Comparison of ENCODE assay signal across 9 cellular contexts in genomic region chr20:41140226-41141133, GRCh38. TPM values are rescaled to one million over a fixed set of nuclear protein-coding genes. Genes with fewer than 3 reads are reported as not detected.
A peak's percentile ranks its signal among the peaks of the same experiment; 100 is the strongest.
DNase-seq lines count a peak whose midpoint lies in the region; ATAC-seq, FAIRE-seq and TF ChIP-seq lines count a peak whose summit lies in the region.
"Had no signal": no experiment of that assay in that cellular context is flagged by ENCODE, and none has a peak within 500 bp of the region (broad histone marks: within the 10 kb centered on the region; RNA-seq: fewer than 3 reads in every experiment).

No MANE protein-coding gene starts in this region.

- 56% methylated on average over 10 of the region's 10 CpGs for WGBS in right cardiac atrium
- WGBS in spleen, 5 donors: 71 to 82% (median 75%) methylated on average over 10 of the region's 10 CpGs

- H3K4me3 ChIP-seq in HUES6 (ENCODE audit: low read depth, low read length) (peak overlapping the region; percentile 93; the same call in 1 of the 2 replicates), right cardiac atrium (ENCODE audit: low read length) (no peak overlapping the region), spleen (peak overlapping the region in 1 of 8 donors; percentile 98)
- H3K4me3 ChIP-seq: SJSA1 had no signal

- H3K4me1 ChIP-seq in HUES6 (ENCODE audit: control insufficient read depth, insufficient read depth, low read length) (peaks cover 53% of the 10 kb centered on the region), right cardiac atrium (ENCODE audit: control insufficient read depth, insufficient read depth, low read length) (peaks cover 41% of the 10 kb centered on the region), spleen (peaks cover 41 to 93% (median 86%) of the 10 kb centered on the region in 6 donors)

- no peak for FAIRE-seq in frontal cortex (lab: Jason Lieb, UNC)

- H3K9me3 ChIP-seq in HUES6 (ENCODE audit: control insufficient read depth, insufficient read depth, low read depth, low read length) (no peaks in the 10 kb centered on the region), right cardiac atrium (ENCODE audit: control insufficient read depth, low read length) (no peaks in the 10 kb centered on the region), spleen (no peaks in the 10 kb centered on the region)

- ATAC-seq in right cardiac atrium: no peak
- ATAC-seq in GM19351 (IDR thresholded peaks at IDR 0.05; ENCODE audit: unreplicated experiment): no peak
- ATAC-seq in GM21786 (IDR thresholded peaks at IDR 0.05; ENCODE audit: unreplicated experiment): no peak

- TF ChIP-seq CTCF in spleen (IDR thresholded peaks at IDR 0.05 in 8 of 11, conservative IDR thresholded peaks at IDR 0.05 in 3 of 11): no peak

- no peak for TF ChIP-seq POLR2A in spleen (IDR thresholded peaks at IDR 0.05)

- H3K27ac ChIP-seq in HUES6 (ENCODE audit: low read depth, low read length): 0 out of 2 replicates have a peak overlapping the region, but pooled peaks have one; percentile 42
- peak overlapping the region; percentile 71 for H3K27ac ChIP-seq in right cardiac atrium (ENCODE audit: low read length)
- peak overlapping the region; percentile 37 to 98 (median 88) for H3K27ac ChIP-seq in spleen
- H3K27ac ChIP-seq: SJSA1 had no signal

- intact Hi-C loops in right cardiac atrium (cut with DNase I): no loop called here
- intact Hi-C loops in spleen (cut with DNase I; ENCODE audit: low total_unique reads): no loop called here

- DNase-seq in activated T-cell treated with anti-CD3 and anti-CD28 coated beads, Interleukin-2, amount 50 U/mL, for 48 hours: peak; percentile 49 to 52
- peak in 1 of 3 donors; percentile 47 for DNase-seq in right cardiac atrium
- no peak for DNase-seq in spleen
- DNase-seq in nucleus accumbens (lab: John Stamatoyannopoulos, UW): no peak
- DNase-seq in frontal cortex (ENCODE audit: low spot score in 2 of 2): no peak

- H3K27me3 ChIP-seq in HUES6 (ENCODE audit: control insufficient read depth, insufficient read depth, low read length) (peaks cover 3% of the 10 kb centered on the region; the same call in 1 of the 2 replicates), right cardiac atrium (ENCODE audit: control insufficient read depth, insufficient read depth) (no peaks in the 10 kb centered on the region), spleen (replicated peaks in 1 of 7) (peaks cover 0 to 12% (median 0%) of the 10 kb centered on the region in 7 donors)
- H3K27me3 ChIP-seq: SJSA1 had no signal

- H3K36me3 ChIP-seq in HUES6 (ENCODE audit: control insufficient read depth, insufficient read depth, low read length): peaks cover 27% of the 10 kb centered on the region
- H3K36me3 ChIP-seq in spleen: peaks cover 0 to 7% (median 0%) of the 10 kb centered on the region in 6 donors

- H3K9ac ChIP-seq in HUES6 (ENCODE audit: low read length): peak overlapping the region; percentile 47

RNA-seq across cellular contexts. Expression of gene PLCG1, which starts 3.1 kb away (rescaled TPM):
- total RNA-seq in right cardiac atrium: 10 to 100 TPM; 50.1 to 62.2 (median 58.3) TPM
- polyA plus RNA-seq in right cardiac atrium: 45.6 TPM
- total RNA-seq in spleen: 100 to 1,000 TPM in 6 of 7 donors, 10 to 100 TPM in 1; 96.7 to 144 (median 134) TPM
- polyA plus RNA-seq in spleen: 10 to 100 TPM; 28.0 to 51.3 (median 29.3) TPM
- 91.3 TPM for total RNA-seq in frontal cortex

Comparison
In these comparisons a context has a peak if more than half of its experiments do, and no peak if none do; other contexts are left out.
1. DNase-seq: peak in activated T-cell treated with anti-CD3 and anti-CD28 coated beads, Interleukin-2, amount 50 U/mL, for 48 hours (2 of 2); none in spleen (single experiment), nucleus accumbens (0 of 56) and frontal cortex (0 of 2).
2. Peak in every context shown above with its lines, with median percentiles within 50 percentile points of each other: H3K27ac ChIP-seq.